8 cellular contexts compared by ENCODE assay signal in genomic region chr11:33869511-33870422, GRCh38. TPM values are rescaled to one million over a fixed set of nuclear protein-coding genes. Genes with fewer than 3 reads are reported as not detected.
A peak's percentile ranks its signal among the peaks of the same experiment; 100 is the strongest.
DNase-seq lines count a peak whose midpoint lies in the region; ATAC-seq and TF ChIP-seq lines count a peak whose summit lies in the region.

No MANE protein-coding gene starts in this region.

- no peak for TF ChIP-seq CTCF in astrocyte of the cerebellum (IDR thresholded peaks at IDR 0.05; ENCODE audit: low read depth, low read length, missing control alignments)

- peak; percentile 45 for ATAC-seq in HG02759 (IDR thresholded peaks at IDR 0.05; ENCODE audit: unreplicated experiment)

- DNase-seq in DMS153 (lab: John Stamatoyannopoulos, UW) (peak; percentile 42), DMS153 treated with DMSO at 0.1 percent for 48 hours (lab: John Stamatoyannopoulos, UW; ENCODE audit: unreplicated experiment) (no peak), NCI-H748 (lab: John Stamatoyannopoulos, UW; ENCODE audit: unreplicated experiment) (peak; percentile 75), astrocyte of the cerebellum (ENCODE audit: low read depth) (no peak), renal cortical epithelial cell (ENCODE audit: low read depth) (peak; percentile 2), COLO829 (ENCODE audit: low spot score) (no peak)

- in situ Hi-C loops in astrocyte of the cerebellum (cut with HindIII; ENCODE audit: low sequenced_read_pairs) = no loop called here

- H3K4me3 ChIP-seq in astrocyte of the cerebellum (ENCODE audit: low read depth, low read length) = peak overlapping the region; percentile 54
- peak overlapping the region; percentile 45 for H3K4me3 ChIP-seq in iPS-11a (ENCODE audit: low read depth, low read length)

RNA-seq across cellular contexts. Expression of gene LMO2, which starts 22.1 kb away (rescaled TPM):
- total RNA-seq in renal cortical epithelial cell = 0.55 and 4.3 TPM in 2 replicates

Comparison
In these comparisons a context has a peak if more than half of its experiments do, and no peak if none do; other contexts are left out.
1. DNase-seq: peak in DMS153 (single experiment), NCI-H748 (single experiment) and renal cortical epithelial cell (single experiment); none in DMS153 treated with DMSO at 0.1 percent for 48 hours (single experiment), astrocyte of the cerebellum (single experiment) and COLO829 (single experiment).